In the genomic region with DNA sequence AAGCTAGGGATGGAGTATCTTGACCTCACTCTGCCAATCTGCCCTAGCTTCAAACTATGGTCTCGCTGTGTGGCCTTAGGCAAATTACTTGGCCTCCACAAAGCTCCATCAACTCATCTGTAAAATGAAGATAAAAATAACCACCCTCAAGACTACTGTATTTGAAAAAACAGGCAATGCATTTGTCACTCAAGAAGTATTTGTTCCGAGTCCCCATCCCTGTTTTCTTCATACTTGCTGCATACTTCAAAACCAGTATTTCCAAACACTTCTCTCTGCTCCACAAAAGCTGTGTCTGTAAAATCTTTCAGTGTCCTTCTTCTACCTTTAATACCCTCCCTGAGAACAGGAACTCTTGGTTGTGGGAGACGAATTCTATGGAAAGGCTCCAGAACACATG, we compare ENCODE assay signal across 16 cellular contexts. TPM values are rescaled to one million over a fixed set of nuclear protein-coding genes. Genes with fewer than 3 reads are reported as not detected.
DNase-seq lines count a peak whose midpoint lies in the region; ATAC-seq lines count a peak whose summit lies in the region.
"Had no signal": no experiment of that assay in that cellular context is flagged by ENCODE, and none has a peak within 500 bp of the region (broad histone marks: within the 10 kb centered on the region; RNA-seq: fewer than 3 reads in every experiment).

No MANE protein-coding gene starts in this region.

- ATAC-seq in activated T-cell treated with anti-CD3 and anti-CD28 coated beads, Interleukin-2, amount 50 U/mL, for 72 hours (replicated peaks in 1 of 2) = no peak
- peak; percentile 23 for ATAC-seq in HG02763 (IDR thresholded peaks at IDR 0.05; ENCODE audit: unreplicated experiment)
- ATAC-seq: stimulated activated naive CD8-positive, alpha-beta T cell treated with anti-CD3 and anti-CD28 coated beads, Interleukin-15, Interleukin-2, amounts not matched to agents 100 U/mL and 50 U/mL, for 24 hours had no signal

- no peak for DNase-seq in activated T-cell treated with anti-CD3 and anti-CD28 coated beads, Interleukin-2, amount 50 U/mL, for 72 hours
- DNase-seq in activated T-cell treated with anti-CD3 and anti-CD28 coated beads, Interleukin-2, amount 50 U/mL, for 1 hour = no peak
- DNase-seq in NAMALWA (ENCODE audit: low spot score) (peak; percentile 27), globus pallidus (ENCODE audit: low spot score) (no peak), NCI-H748 (lab: John Stamatoyannopoulos, UW; ENCODE audit: unreplicated experiment) (no peak), hepatic stellate cell (ENCODE audit: low spot score) (no peak), A172 (ENCODE audit: low spot score) (no peak)
- DNase-seq: activated CD4-positive, alpha-beta T cell treated with anti-CD3 and anti-CD28 coated beads, Interleukin-2, amount 50 U/mL, for 4 hours; glutamatergic neuron; mammary epithelial cell; NCI-H187; occipital lobe; stimulated activated naive CD8-positive, alpha-beta T cell treated with anti-CD3 and anti-CD28 coated beads, Interleukin-15, Interleukin-2, amounts not matched to agents 100 U/mL and 50 U/mL, for 24 hours had no signal

- H3K4me3 Mint-ChIP-seq in activated T-cell treated with anti-CD3 and anti-CD28 coated beads, Interleukin-2, amount 50 U/mL, for 72 hours = no peak overlapping the region
- H3K4me3 Mint-ChIP-seq: activated naive CD4-positive, alpha-beta T cell treated with anti-CD3 and anti-CD28 coated beads, Interleukin-2, amount 50 U/mL, for 24 hours; T-helper 1 cell treated with Interleukin-12 subunit alpha and Interleukin-12 subunit beta and Interleukin-4 antibody, amounts not matched to agents 30 μg/mL and 1 μg/mL, for 36 hours had no signal

- H3K27me3 Mint-ChIP-seq in activated T-cell treated with anti-CD3 and anti-CD28 coated beads, Interleukin-2, amount 50 U/mL, for 72 hours (ENCODE audit: low read depth) = no peaks in the 10 kb centered on the region
- H3K27me3 Mint-ChIP-seq: activated naive CD4-positive, alpha-beta T cell treated with anti-CD3 and anti-CD28 coated beads, Interleukin-2, amount 50 U/mL, for 24 hours had no signal

- no peaks in the 10 kb centered on the region for H3K36me3 Mint-ChIP-seq in activated T-cell treated with anti-CD3 and anti-CD28 coated beads, Interleukin-2, amount 50 U/mL, for 72 hours (ENCODE audit: insufficient read depth in 2 of 2)

- peaks cover 22% of the 10 kb centered on the region for H3K4me1 Mint-ChIP-seq in activated T-cell treated with anti-CD3 and anti-CD28 coated beads, Interleukin-2, amount 50 U/mL, for 72 hours (ENCODE audit: low read depth)

- H3K27ac Mint-ChIP-seq in activated T-cell treated with anti-CD3 and anti-CD28 coated beads, Interleukin-2, amount 50 U/mL, for 72 hours = peak overlapping the region; percentile 8
- H3K27ac Mint-ChIP-seq: activated naive CD4-positive, alpha-beta T cell treated with anti-CD3 and anti-CD28 coated beads, Interleukin-2, amount 50 U/mL, for 24 hours; T-helper 1 cell treated with Interleukin-12 subunit alpha and Interleukin-12 subunit beta and Interleukin-4 antibody, amounts not matched to agents 30 μg/mL and 1 μg/mL, for 36 hours had no signal

- H3K9me3 Mint-ChIP-seq in activated T-cell treated with anti-CD3 and anti-CD28 coated beads, Interleukin-2, amount 50 U/mL, for 72 hours = no peaks in the 10 kb centered on the region
- H3K9me3 Mint-ChIP-seq: activated naive CD4-positive, alpha-beta T cell treated with anti-CD3 and anti-CD28 coated beads, Interleukin-2, amount 50 U/mL, for 24 hours; T-helper 1 cell treated with Interleukin-12 subunit alpha and Interleukin-12 subunit beta and Interleukin-4 antibody, amounts not matched to agents 30 μg/mL and 1 μg/mL, for 36 hours had no signal

RNA-seq across cellular contexts. Expression of gene GTF2A1, which starts 47.9 kb away (rescaled TPM):
- 10 to 100 TPM; 52.3 to 58.6 TPM for total RNA-seq in activated T-cell treated with anti-CD3 and anti-CD28 coated beads, Interleukin-2, amount 50 U/mL, for 72 hours
- 15.3 and 16.0 TPM in 2 replicates for total RNA-seq in A172 (2014; rRNA removed; shearing (Covaris generic))
